32 cellular contexts compared by ENCODE assay signal in genomic region chr11:71334191-71334590, GRCh38.
DNase-seq lines count a peak whose midpoint lies in the region; ATAC-seq and TF ChIP-seq lines count a peak whose summit lies in the region.
"Had no signal": no experiment of that assay in that cellular context is flagged by ENCODE, and none has a peak within 500 bp of the region (broad histone marks: within the 10 kb centered on the region; RNA-seq: fewer than 3 reads in every experiment).

No MANE protein-coding gene starts in this region.

- no peak overlapping the region for H3K4me3 ChIP-seq in aorta (ENCODE audit: low read length in 2 of 2)
- H3K4me3 ChIP-seq: GM12878, GM23248, SJCRH30 had no signal

- DNase-seq in activated effector memory CD4-positive, alpha-beta T cell treated with anti-CD3 and anti-CD28 coated beads, Interleukin-2, amount 50 U/mL, for 16 hours, result peak; percentile 48
- no peak for DNase-seq in activated effector memory CD4-positive, alpha-beta T cell treated with Interleukin-2 at 50 U/mL for 16 hours
- peak; percentile 33 for DNase-seq in islet precursor cell
- peak; percentile 69 for DNase-seq in osteocyte (ENCODE audit: extremely low spot score, unreplicated experiment)
- DNase-seq in aorta, result peak; percentile 36 to 54
- DNase-seq in HuH-7.5 (ENCODE audit: low spot score), result no peak
- DNase-seq: CD8-positive, alpha-beta T cell; DMS 273 treated with DMSO at 0.1 percent for 48 hours; DMS79; EL; GDM1; GM23248; HFFc6; KBM-7; MV-4-11; NCI-H1105; NCI-H1436 treated with DMSO at 0.1 percent for 48 hours; NCI-H1930; NCI-H446 treated with DMSO at 0.1 percent for 48 hours; NCI-H526; NCI-H82; NK-92 treated with Interleukin-12 subunit alpha and Interleukin-12 subunit beta, amount 100 ng/mL, for 24 hours; PC-3; SJCRH30 had no signal

- no peak overlapping the region for H3K27ac ChIP-seq in aorta (ENCODE audit: low read depth in 1 of 2, low read length in 2 of 2)
- H3K27ac ChIP-seq: 22Rv1, C4-2B, GM23248, SJCRH30 had no signal

- H3K4me3 Mint-ChIP-seq in osteocyte (ENCODE audit: unreplicated experiment), result no peak overlapping the region
- H3K4me3 Mint-ChIP-seq: B cell; CD8-positive, alpha-beta T cell; HFFc6 had no signal

- H3K4me1 ChIP-seq in aorta (ENCODE audit: control insufficient read depth in 1 of 2, insufficient read depth in 2 of 2, low read length in 2 of 2), result no peaks in the 10 kb centered on the region
- H3K4me1 ChIP-seq: SJCRH30 had no signal

- ATAC-seq in aorta (ENCODE audit: low FRiP score) (no peak), HG03159 (IDR thresholded peaks at IDR 0.05; ENCODE audit: unreplicated experiment) (no peak), HG03139 (IDR thresholded peaks at IDR 0.05; ENCODE audit: unreplicated experiment) (no peak)
- ATAC-seq: CD8-positive, alpha-beta T cell; GM12878; HepG2; PC-3; Right ventricle myocardium inferior had no signal

- peaks cover 5% of the 10 kb centered on the region for H3K9me3 Mint-ChIP-seq in osteocyte (ENCODE audit: unreplicated experiment)
- H3K9me3 Mint-ChIP-seq: HFFc6 had no signal

- no peak overlapping the region for H3K27ac Mint-ChIP-seq in osteocyte (ENCODE audit: unreplicated experiment)
- H3K27ac Mint-ChIP-seq: B cell; CD8-positive, alpha-beta T cell; HFFc6 had no signal

- no peaks in the 10 kb centered on the region for H3K27me3 ChIP-seq in aorta (ENCODE audit: control insufficient read depth in 1 of 2, insufficient read depth in 2 of 2, low read length in 1 of 2)
- H3K27me3 ChIP-seq: SJCRH30 had no signal

- H3K36me3 Mint-ChIP-seq in osteocyte (ENCODE audit: unreplicated experiment), result no peaks in the 10 kb centered on the region
- H3K36me3 Mint-ChIP-seq: CD8-positive, alpha-beta T cell had no signal

- no peaks in the 10 kb centered on the region for H3K36me3 ChIP-seq in aorta (ENCODE audit: control insufficient read depth in 1 of 2, insufficient read depth in 2 of 2, low read length in 1 of 2)
- H3K36me3 ChIP-seq: SJCRH30 had no signal

- peaks cover 33% of the 10 kb centered on the region for H3K27me3 Mint-ChIP-seq in osteocyte (ENCODE audit: unreplicated experiment)
- H3K27me3 Mint-ChIP-seq: B cell had no signal

- intact Hi-C loops in aorta (cut with DNase I), result loop anchor here in 1 of 2 donors (10.0 kb wide), 1 partner anchor 59 kb away; no protein-coding TSS in a partner anchor

- WGBS in aorta, 2 donors, result 91 to 93% methylated on average over 1 of the region's 1 CpG

- H3K9me3 ChIP-seq in aorta (ENCODE audit: control insufficient read depth, low read length), result no peaks in the 10 kb centered on the region
- H3K9me3 ChIP-seq: SJCRH30 had no signal

- TF ChIP-seq CTCF in osteocyte (IDR thresholded peaks at IDR 0.05), result no peak

- no peaks in the 10 kb centered on the region for H3K4me1 Mint-ChIP-seq in osteocyte (ENCODE audit: unreplicated experiment)
- H3K4me1 Mint-ChIP-seq: B cell had no signal

Comparison
In these comparisons a context has a peak if more than half of its experiments do, and no peak if none do; other contexts are left out.
1. DNase-seq: peak in activated effector memory CD4-positive, alpha-beta T cell treated with anti-CD3 and anti-CD28 coated beads, Interleukin-2, amount 50 U/mL, for 16 hours (single experiment), islet precursor cell (single experiment), osteocyte (single experiment) and aorta (2 of 2); none in activated effector memory CD4-positive, alpha-beta T cell treated with Interleukin-2 at 50 U/mL for 16 hours (single experiment) and HuH-7.5 (single experiment).